1 cellular context compared by ENCODE assay signal in genomic region chr19:50383852-50384684, GRCh38.
TF ChIP-seq lines count a peak whose summit lies in the region.

TSS of gene POLD1 (plus strand) at chr19:50384347. CDS start at chr19:50398852, 14,505 bp downstream.

TF ChIP-seq in H1, 55 proteins besides CTCF, POLR2A, EP300 and RAD21 (continued from another document):
- no peak for TF ChIP-seq ZNF274 (IDR thresholded peaks at IDR 0.05; ENCODE audit: borderline replicate concordance, extremely low read depth, low read length)
- TF ChIP-seq USF2 (IDR thresholded peaks at IDR 0.05; ENCODE audit: low read length) = 0 out of 2 replicates have a peak, but pooled peaks have one; percentile 2
- peak; percentile 42; the same call in 1 of the 2 replicates for TF ChIP-seq SRF (IDR thresholded peaks at IDR 0.05; ENCODE audit: low read depth, low read length)
- TF ChIP-seq SAP30 (IDR thresholded peaks at IDR 0.05; ENCODE audit: insufficient read depth, insufficient replicate concordance, low read length) = no peak
- peak; percentile 23; the same call in 1 of the 2 replicates for TF ChIP-seq EGR1 (IDR thresholded peaks at IDR 0.05; ENCODE audit: borderline replicate concordance, low read depth, low read length)
- peak; percentile 44 for TF ChIP-seq NRF1 (IDR thresholded peaks at IDR 0.05; ENCODE audit: low read depth, low read length)
- TF ChIP-seq, protein P1, sequence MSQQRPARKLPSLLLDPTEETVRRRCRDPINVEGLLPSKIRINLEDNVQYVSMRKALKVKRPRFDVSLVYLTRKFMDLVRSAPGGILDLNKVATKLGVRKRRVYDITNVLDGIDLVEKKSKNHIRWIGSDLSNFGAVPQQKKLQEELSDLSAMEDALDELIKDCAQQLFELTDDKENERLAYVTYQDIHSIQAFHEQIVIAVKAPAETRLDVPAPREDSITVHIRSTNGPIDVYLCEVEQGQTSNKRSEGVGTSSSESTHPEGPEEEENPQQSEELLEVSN (IDR thresholded peaks at IDR 0.05) = peak; percentile 67
- TF ChIP-seq HDAC2 (IDR thresholded peaks at IDR 0.05; ENCODE audit: borderline replicate concordance in 1 of 2, low read depth in 2 of 2, low read length in 2 of 2) = 0 out of 4 replicates have a peak, but pooled peaks of 1 of the 2 experiments have one; percentile 15
- peak; percentile 68 for TF ChIP-seq KDM4A (IDR thresholded peaks at IDR 0.05; ENCODE audit: low read depth, low read length, severe bottlenecking)
- TF ChIP-seq SIN3A (conservative IDR thresholded peaks at IDR 0.05 in 1 of 2, IDR thresholded peaks at IDR 0.05 in 1 of 2; ENCODE audit: low read depth in 1 of 2, low read length in 2 of 2) = peak in 1 of 2 experiments; percentile 6; a peak in 1 of 4 replicates
- peak; percentile 33; the same call in 1 of the 2 replicates for TF ChIP-seq SP4 (IDR thresholded peaks at IDR 0.05; ENCODE audit: low read length)
- TF ChIP-seq TAF1 (IDR thresholded peaks at IDR 0.05; ENCODE audit: low read depth, low read length) = peak; percentile 66
- TF ChIP-seq YY1 (IDR thresholded peaks at IDR 0.05; ENCODE audit: low read depth, low read length) = no peak
- TF ChIP-seq TEAD4 (IDR thresholded peaks at IDR 0.05; ENCODE audit: low read depth, low read length) = peak; percentile 8; the same call in 1 of the 2 replicates
- TF ChIP-seq CREB1 (IDR thresholded peaks at IDR 0.05) = peak; percentile 36; the same call in 1 of the 2 replicates
- no peak for TF ChIP-seq CTBP2 (IDR thresholded peaks at IDR 0.05; ENCODE audit: borderline replicate concordance, insufficient read depth, insufficient read length, low read length)
